Comparison of ENCODE assay signal across 22 cellular contexts in genomic region chr4:174210354-174210753, GRCh38.
DNase-seq lines count a peak whose midpoint lies in the region; ATAC-seq, FAIRE-seq and TF ChIP-seq lines count a peak whose summit lies in the region.
"Had no signal": no experiment of that assay in that cellular context is flagged by ENCODE, and none has a peak within 500 bp of the region (broad histone marks: within the 10 kb centered on the region; RNA-seq: fewer than 3 reads in every experiment).

No MANE protein-coding gene starts in this region.

- H3K79me2 ChIP-seq in K562 (ENCODE audit: control insufficient read depth, insufficient read depth, low read length) (no peaks in the 10 kb centered on the region), smooth muscle cell (ENCODE audit: low read depth) (peaks cover 45% of the 10 kb centered on the region)

- H3K4me2 ChIP-seq in K562 (ENCODE audit: insufficient read depth, low read length), result no peak overlapping the region
- H3K4me2 ChIP-seq in smooth muscle cell, result peak overlapping the region; percentile 97

- no peak for TF ChIP-seq EP300 in K562 (IDR thresholded peaks at IDR 0.05; ENCODE audit: low read length)

- H3K27me3 ChIP-seq in K562 (ENCODE audit: control insufficient read depth in 2 of 2, insufficient read depth in 2 of 2, low read length in 2 of 2) (no peaks in the 10 kb centered on the region), smooth muscle cell (ENCODE audit: low read depth) (no peaks in the 10 kb centered on the region)

- H3K36me3 Mint-ChIP-seq in activated T-helper 1 cell treated with anti-CD3 and anti-CD28 coated beads, Interleukin-12 subunit alpha, Interleukin-12 subunit beta, Interleukin-2, Interleukin-4 antibody, amounts not matched to agents 30 ng/mL and 10 ng/mL and 1 ng/mL, durations not matched to agents 14 hours and 24 hours and 36 hours (ENCODE audit: low read depth), result no peaks in the 10 kb centered on the region
- H3K36me3 Mint-ChIP-seq: stimulated activated naive B cell treated with anti-CD40 and anti-IgM and Interleukin-4, amounts not matched to agents 10 μg/mL and 1 μg/mL and 100 μg/mL, for 72 hours had no signal

- TF ChIP-seq POLR2A in K562 (conservative IDR thresholded peaks at IDR 0.05), result no peak

- H3K36me3 ChIP-seq in K562 (ENCODE audit: control insufficient read depth, insufficient read depth, low read length) (no peaks in the 10 kb centered on the region), smooth muscle cell (ENCODE audit: low read depth) (no peaks in the 10 kb centered on the region)
- H3K36me3 ChIP-seq: thoracic aorta had no signal

- H3K9me1 ChIP-seq in K562 (ENCODE audit: control insufficient read depth, insufficient read depth, low read length), result no peaks in the 10 kb centered on the region

- ATAC-seq in K562 (peak; percentile 84), GM18520 (IDR thresholded peaks at IDR 0.05; ENCODE audit: unreplicated experiment) (no peak)
- ATAC-seq: left cardiac atrium; stimulated activated naive B cell treated with anti-CD40 and anti-IgM and Interleukin-4, amounts not matched to agents 10 μg/mL and 1 μg/mL and 100 μg/mL, for 72 hours had no signal

- H3K4me3 Mint-ChIP-seq in activated T-helper 1 cell treated with anti-CD3 and anti-CD28 coated beads, Interleukin-12 subunit alpha, Interleukin-12 subunit beta, Interleukin-2, Interleukin-4 antibody, amounts not matched to agents 30 ng/mL and 10 ng/mL and 1 ng/mL, durations not matched to agents 14 hours and 24 hours and 36 hours, result no peak overlapping the region
- H3K4me3 Mint-ChIP-seq: activated naive CD4-positive, alpha-beta T cell treated with anti-CD3 and anti-CD28 coated beads, Interleukin-2, amount 50 U/mL, for 24 hours; activated T-cell treated with anti-CD3 and anti-CD28 coated beads, Interleukin-2, amount 50 U/mL, for 24 hours; nephron; stimulated activated naive B cell treated with anti-CD40 and anti-IgM and Interleukin-4, amounts not matched to agents 10 μg/mL and 1 μg/mL and 100 μg/mL, for 72 hours had no signal

- no peaks in the 10 kb centered on the region for H4K20me1 ChIP-seq in K562 (replicated peaks; ENCODE audit: control insufficient read depth, insufficient read depth, low read length)
- H4K20me1 ChIP-seq in smooth muscle cell (ENCODE audit: low read depth), result no peaks in the 10 kb centered on the region

- intact Hi-C loops in K562 (cut with micrococcal nuclease), result no loop called here
- intact Hi-C loops in activated T-helper 1 cell treated with anti-CD3 and anti-CD28 coated beads, Interleukin-12 subunit alpha, Interleukin-12 subunit beta, Interleukin-2, Interleukin-4 antibody, amounts not matched to agents 30 ng/mL and 10 ng/mL and 1 ng/mL, durations not matched to agents 14 hours and 24 hours and 36 hours (cut with micrococcal nuclease), result no loop called here

- no TSS peak for BruUV-seq in K562 (replicated peaks; lab: Mats Ljungman, UMichigan)

- H3K4me3 ChIP-seq in K562 (no peak overlapping the region), smooth muscle cell (peak overlapping the region; percentile 59)
- H3K4me3 ChIP-seq: thoracic aorta had no signal

- no peak for TF ChIP-seq RAD21 in K562 (CRISPR knock-in tag; conservative IDR thresholded peaks at IDR 0.05 in 1 of 2, IDR thresholded peaks at IDR 0.05 in 1 of 2)

- no peak overlapping the region for H2AFZ ChIP-seq in K562 (ENCODE audit: low read depth, low read length)
- no peak overlapping the region for H2AFZ ChIP-seq in smooth muscle cell (ENCODE audit: low read depth)

- peak; percentile 44 for FAIRE-seq in K562 (lab: Jason Lieb, UNC)
- FAIRE-seq: astrocyte had no signal

- no peaks in the 10 kb centered on the region for H3K4me1 ChIP-seq in K562 (replicated peaks in 1 of 2; ENCODE audit: control insufficient read depth in 2 of 2, insufficient read depth in 2 of 2, low read length in 2 of 2)
- peaks cover 20% of the 10 kb centered on the region for H3K4me1 ChIP-seq in smooth muscle cell (ENCODE audit: low read depth)

- in situ Hi-C loops in K562 (cut with MboI), result no loop called here

- H3K9me3 Mint-ChIP-seq in activated T-helper 1 cell treated with anti-CD3 and anti-CD28 coated beads, Interleukin-12 subunit alpha, Interleukin-12 subunit beta, Interleukin-2, Interleukin-4 antibody, amounts not matched to agents 30 ng/mL and 10 ng/mL and 1 ng/mL, durations not matched to agents 14 hours and 24 hours and 36 hours, result peaks cover 8% of the 10 kb centered on the region
- H3K9me3 Mint-ChIP-seq: activated naive CD4-positive, alpha-beta T cell treated with anti-CD3 and anti-CD28 coated beads, Interleukin-2, amount 50 U/mL, for 24 hours; activated T-cell treated with anti-CD3 and anti-CD28 coated beads, Interleukin-2, amount 50 U/mL, for 24 hours had no signal

- peaks cover 23% of the 10 kb centered on the region for H3K4me1 Mint-ChIP-seq in activated T-helper 1 cell treated with anti-CD3 and anti-CD28 coated beads, Interleukin-12 subunit alpha, Interleukin-12 subunit beta, Interleukin-2, Interleukin-4 antibody, amounts not matched to agents 30 ng/mL and 10 ng/mL and 1 ng/mL, durations not matched to agents 14 hours and 24 hours and 36 hours (ENCODE audit: low read depth)

- no peak overlapping the region for H3K27ac ChIP-seq in K562 (ENCODE audit: extremely low read depth, low read depth, low read length)
- peak overlapping the region; percentile 73 for H3K27ac ChIP-seq in smooth muscle cell (ENCODE audit: low read depth)
- H3K27ac ChIP-seq: C4-2B, thoracic aorta had no signal

- 34% methylated on average over 2 of the region's 2 CpGs for WGBS in K562 (ENCODE audit: insufficient coverage, low coverage, missing lambda C conversion rate)
- WGBS in smooth muscle cell (ENCODE audit: low lambda C conversion rate), result 25% methylated on average over 2 of the region's 2 CpGs

- H3K27ac Mint-ChIP-seq in activated T-helper 1 cell treated with anti-CD3 and anti-CD28 coated beads, Interleukin-12 subunit alpha, Interleukin-12 subunit beta, Interleukin-2, Interleukin-4 antibody, amounts not matched to agents 30 ng/mL and 10 ng/mL and 1 ng/mL, durations not matched to agents 14 hours and 24 hours and 36 hours, result no peak overlapping the region
- H3K27ac Mint-ChIP-seq: activated naive CD4-positive, alpha-beta T cell treated with anti-CD3 and anti-CD28 coated beads, Interleukin-2, amount 50 U/mL, for 24 hours; activated T-cell treated with anti-CD3 and anti-CD28 coated beads, Interleukin-2, amount 50 U/mL, for 24 hours; nephron; stimulated activated naive B cell treated with anti-CD40 and anti-IgM and Interleukin-4, amounts not matched to agents 10 μg/mL and 1 μg/mL and 100 μg/mL, for 72 hours had no signal

- H3K9ac ChIP-seq in K562 (ENCODE audit: insufficient read depth in 1 of 2, low read depth in 2 of 2, low read length in 2 of 2), result no peak overlapping the region
- peak overlapping the region; percentile 59 for H3K9ac ChIP-seq in smooth muscle cell (ENCODE audit: low read depth)

- H3F3A ChIP-seq in smooth muscle cell (ENCODE audit: low read depth), result no peaks in the 10 kb centered on the region

- H3K9me3 ChIP-seq in K562 (replicated peaks; ENCODE audit: control insufficient read depth, insufficient read depth, low read depth, low read length) (no peaks in the 10 kb centered on the region; the same call in 1 of the 2 replicates), smooth muscle cell (replicated peaks; ENCODE audit: low read depth) (no peaks in the 10 kb centered on the region)
- H3K9me3 ChIP-seq: thoracic aorta had no signal

- CTCF ChIA-PET in K562 (lab: Yijun Ruan, JAX; ENCODE audit: low intra/inter-chr PET ratio), result no interaction called here

- TF ChIP-seq CTCF in K562 (IDR thresholded peaks at IDR 0.05 in 2 of 3, conservative IDR thresholded peaks at IDR 0.05 in 1 of 3; ENCODE audit: insufficient read depth in 2 of 3, low read depth in 1 of 3, low read length in 3 of 3), result peak in 1 of 3 experiments; percentile 28; a peak in 1 of 6 replicates
- TF ChIP-seq CTCF in smooth muscle cell (IDR thresholded peaks at IDR 0.05; ENCODE audit: borderline replicate concordance, insufficient read depth, poor library complexity, severe bottlenecking), result no peak

- H3K27me3 Mint-ChIP-seq in activated T-helper 1 cell treated with anti-CD3 and anti-CD28 coated beads, Interleukin-12 subunit alpha, Interleukin-12 subunit beta, Interleukin-2, Interleukin-4 antibody, amounts not matched to agents 30 ng/mL and 10 ng/mL and 1 ng/mL, durations not matched to agents 14 hours and 24 hours and 36 hours (ENCODE audit: insufficient read depth), result peaks cover 70% of the 10 kb centered on the region

- POLR2A ChIA-PET in K562 (lab: Yijun Ruan, JAX), result no interaction called here

- DNase-seq in SKM-1 treated with dmso at 0.1 percent for 144 hours (lab: John Stamatoyannopoulos, UW; ENCODE audit: unreplicated experiment), result peak; percentile 9
- DNase-seq in SKM-1 (lab: John Stamatoyannopoulos, UW; ENCODE audit: unreplicated experiment), result no peak
- peak; percentile 67 for DNase-seq in OCI-M1 (lab: John Stamatoyannopoulos, UW)
- peak in 1 of 4 experiments; percentile 22 for DNase-seq in K562 (ENCODE audit: extremely low read depth in 1 of 4, low spot score in 3 of 4)
- DNase-seq in smooth muscle cell (lab: John Stamatoyannopoulos, UW; ENCODE audit: unreplicated experiment), result no peak
- no peak for DNase-seq in activated T-helper 1 cell treated with anti-CD3 and anti-CD28 coated beads, Interleukin-12 subunit alpha, Interleukin-12 subunit beta, Interleukin-2, Interleukin-4 antibody, amounts not matched to agents 30 ng/mL and 10 ng/mL and 1 ng/mL, durations not matched to agents 14 hours and 24 hours and 36 hours (ENCODE audit: low spot score)
- no peak for DNase-seq in dermis blood vessel endothelial cell
- DNase-seq: activated CD4-positive, CD25-positive, alpha-beta regulatory T cell treated with anti-CD3 and anti-CD28 coated beads, Interleukin-2, amount 50 U/mL, for 72 hours; activated T-cell treated with anti-CD3 and anti-CD28 coated beads, Interleukin-2, amount 50 U/mL, for 24 hours; effector memory CD4-positive, alpha-beta T cell; left cardiac atrium; NCI-H1092; NCI-H524 treated with DMSO at 0.1 percent for 48 hours; Right ventricle myocardium superior; stimulated activated CD4-positive, alpha-beta T cell treated with anti-CD3 and anti-CD28 coated beads, Interleukin-2, amount 100 ng/mL, for 24 hours; stimulated activated naive B cell treated with anti-CD40 and anti-IgM and Interleukin-4, amounts not matched to agents 10 μg/mL and 1 μg/mL and 100 μg/mL, for 72 hours had no signal

TF ChIP-seq in K562, 482 proteins besides CTCF, POLR2A, EP300 and RAD21 (continues in another document):
- TF ChIP-seq ZNF764 (CRISPR knock-in tag; IDR thresholded peaks at IDR 0.05; ENCODE audit: low read depth), result no peak
- TF ChIP-seq HMG20A (CRISPR knock-in tag; conservative IDR thresholded peaks at IDR 0.05), result no peak
- no peak for TF ChIP-seq BACH1 (tag; IDR thresholded peaks at IDR 0.05)

Comparison
In these comparisons a context has a peak if more than half of its experiments do, and no peak if none do; other contexts are left out.
1. DNase-seq: peak in SKM-1 treated with dmso at 0.1 percent for 144 hours (single experiment) and OCI-M1 (single experiment); none in SKM-1 (single experiment), smooth muscle cell (single experiment), activated T-helper 1 cell treated with anti-CD3 and anti-CD28 coated beads, Interleukin-12 subunit alpha, Interleukin-12 subunit beta, Interleukin-2, Interleukin-4 antibody, amounts not matched to agents 30 ng/mL and 10 ng/mL and 1 ng/mL, durations not matched to agents 14 hours and 24 hours and 36 hours (single experiment) and dermis blood vessel endothelial cell (single experiment).